ENCODE assay signal across 12 cellular contexts in genomic region chr9:130029223-130029583, GRCh38. TPM values are rescaled to one million over a fixed set of nuclear protein-coding genes. Genes with fewer than 3 reads are reported as not detected.
DNase-seq lines count a peak whose midpoint lies in the region; ATAC-seq, FAIRE-seq and TF ChIP-seq lines count a peak whose summit lies in the region.
"Had no signal": no experiment of that assay in that cellular context is flagged by ENCODE, and none has a peak within 500 bp of the region (broad histone marks: within the 10 kb centered on the region; RNA-seq: fewer than 3 reads in every experiment).

No MANE protein-coding gene starts in this region.

- no peaks in the 10 kb centered on the region for H3K27me3 Mint-ChIP-seq in activated CD4-positive, alpha-beta T cell treated with anti-CD3 and anti-CD28 coated beads for 36 hours

- intact Hi-C loops in activated CD4-positive, alpha-beta T cell treated with anti-CD3 and anti-CD28 coated beads for 36 hours (cut with DNase I, micrococcal nuclease): loop anchor here (1.0 kb wide), 4 partner anchors 9 to 37 kb away; no protein-coding TSS in a partner anchor

- H3K36me3 Mint-ChIP-seq in activated CD4-positive, alpha-beta T cell treated with anti-CD3 and anti-CD28 coated beads for 36 hours (ENCODE audit: low read depth): peaks cover 62% of the 10 kb centered on the region
- H3K36me3 Mint-ChIP-seq: WTC11 had no signal

- H3K27me3 ChIP-seq in bronchial epithelial cell (ENCODE audit: control insufficient read depth, insufficient read depth, low read length): no peaks in the 10 kb centered on the region
- H3K27me3 ChIP-seq: body of pancreas had no signal

- peaks cover 98% of the 10 kb centered on the region for H3K4me1 Mint-ChIP-seq in activated CD4-positive, alpha-beta T cell treated with anti-CD3 and anti-CD28 coated beads for 36 hours
- H3K4me1 Mint-ChIP-seq: WTC11 had no signal

- no peaks in the 10 kb centered on the region for H3K36me3 ChIP-seq in bronchial epithelial cell (ENCODE audit: control insufficient read depth, insufficient read depth, low read length)

- H3K4me3 ChIP-seq in bronchial epithelial cell (ENCODE audit: low read depth, low read length): no peak overlapping the region
- H3K4me3 ChIP-seq: body of pancreas had no signal

- peak; percentile 45 for ATAC-seq in activated CD4-positive, alpha-beta T cell treated with anti-CD3 and anti-CD28 coated beads for 36 hours
- peak; percentile 43 for ATAC-seq in HG03354 (IDR thresholded peaks at IDR 0.05; ENCODE audit: poor library complexity, severe bottlenecking, unreplicated experiment)
- ATAC-seq: body of pancreas, WTC11 had no signal

- FAIRE-seq in bronchial epithelial cell (lab: Jason Lieb, UNC): no peak
- FAIRE-seq: A204.1 had no signal

- peak; percentile 70 for DNase-seq in activated CD4-positive, alpha-beta T cell treated with anti-CD3 and anti-CD28 coated beads for 36 hours
- no peak for DNase-seq in activated CD4-positive, alpha-beta T cell treated with anti-CD3 and anti-CD28 coated beads, Interleukin-2, amount 50 U/mL, for 1 hour
- peak; percentile 38 for DNase-seq in bronchial epithelial cell (ENCODE audit: low read depth)
- DNase-seq in stimulated activated CD4-positive, alpha-beta T cell treated with anti-CD3 and anti-CD28 coated beads, Interleukin-2, amount 100 ng/mL, for 24 hours: peak; percentile 56 to 60
- no peak for DNase-seq in HEK293T (ENCODE audit: extremely low spot score)
- no peak for DNase-seq in NCI-H510A treated with DMSO at 0.1 percent for 48 hours (lab: John Stamatoyannopoulos, UW)
- no peak for DNase-seq in erythroblast (lab: John Stamatoyannopoulos, UW)
- DNase-seq: body of pancreas, NCI-H2081 treated with DMSO at 0.1 percent for 48 hours had no signal

- TF ChIP-seq CTCF in bronchial epithelial cell (IDR thresholded peaks at IDR 0.05; ENCODE audit: insufficient read depth, low read length, severe bottlenecking): no peak

- H3K27ac Mint-ChIP-seq in activated CD4-positive, alpha-beta T cell treated with anti-CD3 and anti-CD28 coated beads for 36 hours: peak overlapping the region; percentile 92
- H3K27ac Mint-ChIP-seq: WTC11 had no signal

- CTCF ChIA-PET in activated CD4-positive, alpha-beta T cell treated with anti-CD3 and anti-CD28 coated beads for 36 hours (lab: Charles Lee): interaction anchor here (0.8 to 2.8 kb wide), 6 partner anchors 8 to 72 kb away, joined by 3 to 17 read pairs (median 4); no protein-coding TSS in a partner anchor
- CTCF ChIA-PET in HEK293T (lab: Yijun Ruan, JAX): no interaction called here

- H3K9me3 Mint-ChIP-seq in activated CD4-positive, alpha-beta T cell treated with anti-CD3 and anti-CD28 coated beads for 36 hours (ENCODE audit: low read depth): no peaks in the 10 kb centered on the region
- H3K9me3 Mint-ChIP-seq: WTC11 had no signal

- POLR2A ChIA-PET in activated CD4-positive, alpha-beta T cell treated with anti-CD3 and anti-CD28 coated beads for 36 hours (lab: Charles Lee): interaction anchor here (0.7 to 3.6 kb wide), 16 partner anchors 9 to 142 kb away, joined by 3 to 32 read pairs (median 7); partner anchors contain the start of gene FNBP1
- POLR2A ChIA-PET in HEK293T (lab: Yijun Ruan, JAX): no interaction called here

- no peak for TF ChIP-seq POLR2A in erythroblast (IDR thresholded peaks at IDR 0.05; ENCODE audit: low read length)

- peak overlapping the region; percentile 44 for H3K4me3 Mint-ChIP-seq in activated CD4-positive, alpha-beta T cell treated with anti-CD3 and anti-CD28 coated beads for 36 hours
- H3K4me3 Mint-ChIP-seq: WTC11 had no signal

TF ChIP-seq in HEK293T, 16 proteins besides CTCF, POLR2A, EP300 and RAD21:
- no peak for TF ChIP-seq FOXA1 (IDR thresholded peaks at IDR 0.05)
- TF ChIP-seq ARNT (IDR thresholded peaks at IDR 0.05): no peak
- no peak for TF ChIP-seq NFRKB (IDR thresholded peaks at IDR 0.05)
- TF ChIP-seq HDGF (IDR thresholded peaks at IDR 0.05; ENCODE audit: borderline replicate concordance): no peak

RNA-seq across cellular contexts. Expression of gene FNBP1, which starts 13.8 kb away (rescaled TPM):
- 100 to 1,000 TPM; 254 to 354 TPM for total RNA-seq in activated CD4-positive, alpha-beta T cell treated with anti-CD3 and anti-CD28 coated beads for 36 hours
- total RNA-seq in bronchial epithelial cell: 13.4 and 15.7 TPM in 2 replicates

RNA-seq across cellular contexts. Expression of gene GPR107, which starts 24.5 kb away (rescaled TPM):
- 10 to 100 TPM; 17.7 to 19.7 TPM for total RNA-seq in activated CD4-positive, alpha-beta T cell treated with anti-CD3 and anti-CD28 coated beads for 36 hours
- total RNA-seq in bronchial epithelial cell: 20.4 and 21.6 TPM in 2 replicates

Comparison
In these comparisons a context has a peak if more than half of its experiments do, and no peak if none do; other contexts are left out.
1. DNase-seq: peak in activated CD4-positive, alpha-beta T cell treated with anti-CD3 and anti-CD28 coated beads for 36 hours (single experiment), bronchial epithelial cell (single experiment) and stimulated activated CD4-positive, alpha-beta T cell treated with anti-CD3 and anti-CD28 coated beads, Interleukin-2, amount 100 ng/mL, for 24 hours (2 of 2); none in activated CD4-positive, alpha-beta T cell treated with anti-CD3 and anti-CD28 coated beads, Interleukin-2, amount 50 U/mL, for 1 hour (single experiment), HEK293T (single experiment), NCI-H510A treated with DMSO at 0.1 percent for 48 hours (single experiment) and erythroblast (0 of 2).
2. RNA of gene FNBP1, which starts 13.8 kb away (total RNA-seq): 254 to 354 TPM in activated CD4-positive, alpha-beta T cell treated with anti-CD3 and anti-CD28 coated beads for 36 hours; 13.4 to 15.7 TPM in bronchial epithelial cell; every median in the first group is over 10 times any median in the second.